In the genomic region with DNA sequence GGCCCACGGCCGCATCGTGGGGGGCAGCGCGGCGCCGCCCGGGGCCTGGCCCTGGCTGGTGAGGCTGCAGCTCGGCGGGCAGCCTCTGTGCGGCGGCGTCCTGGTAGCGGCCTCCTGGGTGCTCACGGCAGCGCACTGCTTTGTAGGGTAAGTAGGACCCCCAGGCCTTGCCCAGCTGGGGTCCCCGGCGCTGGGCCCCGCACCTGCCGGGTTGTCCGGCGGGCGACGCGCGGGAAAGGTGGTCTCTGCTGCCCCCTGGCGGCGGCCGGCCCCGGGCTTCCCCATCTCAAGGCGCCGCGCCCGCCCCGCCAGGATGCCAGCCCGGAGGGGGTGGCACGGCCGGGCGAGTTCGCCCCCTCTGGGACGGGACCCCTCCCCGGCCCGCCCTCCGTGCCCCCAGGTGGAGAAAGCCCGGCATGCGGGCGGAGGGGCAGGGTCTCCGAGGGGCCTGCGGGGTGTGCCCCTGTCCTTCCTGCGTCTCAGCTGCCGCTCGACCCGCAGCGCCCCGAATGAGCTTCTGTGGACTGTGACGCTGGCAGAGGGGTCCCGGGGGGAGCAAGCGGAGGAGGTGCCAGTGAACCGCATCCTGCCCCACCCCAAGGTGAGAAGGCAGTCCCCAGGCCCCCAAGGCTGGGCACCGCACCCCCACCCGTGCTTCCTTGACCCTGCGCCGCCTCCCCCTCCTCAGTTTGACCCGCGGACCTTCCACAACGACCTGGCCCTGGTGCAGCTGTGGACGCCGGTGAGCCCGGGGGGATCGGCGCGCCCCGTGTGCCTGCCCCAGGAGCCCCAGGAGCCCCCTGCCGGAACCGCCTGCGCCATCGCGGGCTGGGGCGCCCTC, we compare ENCODE assay signal across 8 cellular contexts. TPM values are rescaled to one million over a fixed set of nuclear protein-coding genes. Genes with fewer than 3 reads are reported as not detected.
A peak's percentile ranks its signal among the peaks of the same experiment; 100 is the strongest.
DNase-seq lines count a peak whose midpoint lies in the region; ATAC-seq, FAIRE-seq and TF ChIP-seq lines count a peak whose summit lies in the region.

No MANE protein-coding gene starts in this region.

- DNase-seq in AG04449 (ENCODE audit: low read depth, low spot score) (no peak), GM19239 (ENCODE audit: insufficient read length, low spot score) (peak; percentile 86), T-helper 22 cell (ENCODE audit: low read depth) (peak; percentile 23), GM12878 (ENCODE audit: low read depth, low spot score) (no peak), kidney epithelial cell (ENCODE audit: low read depth) (no peak), islet precursor cell (no peak), Ammon's horn (ENCODE audit: low spot score) (no peak)
- peak; percentile 49 to 76 for DNase-seq in stimulated activated CD4-positive, alpha-beta T cell treated with anti-CD3 and anti-CD28 coated beads, Interleukin-4, amount 100 ng/mL, for 4 hours

- H3K4me2 ChIP-seq in GM12878 (ENCODE audit: control insufficient read depth, insufficient read depth) = no peak overlapping the region

- peak; percentile 74 for TF ChIP-seq CTCF in AG04449 (IDR thresholded peaks at IDR 0.05; ENCODE audit: insufficient read depth, low read length, missing control alignments)
- peak; percentile 60 to 66 (median 64); a peak in 5 of 6 replicates for TF ChIP-seq CTCF in GM12878 (IDR thresholded peaks at IDR 0.05 in 2 of 3, conservative IDR thresholded peaks at IDR 0.05 in 1 of 3; ENCODE audit: control insufficient read depth in 2 of 3, extremely low read depth in 1 of 3, insufficient read depth in 1 of 3, low read depth in 3 of 3, low read length in 3 of 3)
- peak; percentile 24 for TF ChIP-seq CTCF in kidney epithelial cell (IDR thresholded peaks at IDR 0.05; ENCODE audit: insufficient read depth, low read length, poor library complexity, severe bottlenecking)

- WGBS in GM12878 (ENCODE audit: insufficient coverage, insufficient replicate concordance, low lambda C conversion rate, missing lambda C conversion rate) = 27% methylated on average over 50 of the region's 79 CpGs

- SMC1A ChIA-PET in GM12878 (lab: Charles Lee; ENCODE audit: uncharacterized antibody, unreplicated experiment) = no interaction called here

- no peaks in the 10 kb centered on the region for H3K9me3 ChIP-seq in GM12878 (replicated peaks; ENCODE audit: control insufficient read depth, insufficient read depth, low read length)

- POLR2A ChIA-PET in AG04449 (lab: Yijun Ruan, JAX) = no interaction called here
- POLR2A ChIA-PET in GM12878 (lab: Charles Lee) = no interaction called here

- peaks cover 3 to 6% of the 10 kb centered on the region in 2 experiments; a peak in 3 of 4 replicates for H3K27me3 ChIP-seq in GM12878 (replicated peaks in 1 of 2; ENCODE audit: control insufficient read depth in 2 of 2, insufficient read depth in 2 of 2, low read length in 1 of 2)
- peaks cover 77% of the 10 kb centered on the region for H3K27me3 ChIP-seq in kidney epithelial cell (ENCODE audit: control insufficient read depth, insufficient read depth, low read length)

- no peak overlapping the region for H2AFZ ChIP-seq in GM12878 (ENCODE audit: control insufficient read depth, low read depth, low read length)

- no peaks in the 10 kb centered on the region for H3K4me1 ChIP-seq in GM12878 (ENCODE audit: control insufficient read depth, insufficient read depth, low read length)

- intact Hi-C loops in GM12878 (cut with micrococcal nuclease; ENCODE audit: unreplicated experiment) = no loop called here

- peak; percentile 65 for TF ChIP-seq RAD21 in GM12878 (IDR thresholded peaks at IDR 0.05; ENCODE audit: insufficient read depth, low read depth, low read length)

- H3K36me3 ChIP-seq in GM12878 (ENCODE audit: control insufficient read depth in 2 of 2, insufficient read depth in 2 of 2, low read length in 1 of 2) = no peaks in the 10 kb centered on the region
- no peaks in the 10 kb centered on the region for H3K36me3 ChIP-seq in kidney epithelial cell (ENCODE audit: control insufficient read depth, insufficient read depth, low read length)

- H3K9ac ChIP-seq in GM12878 (ENCODE audit: control insufficient read depth, insufficient read depth, low read length) = no peak overlapping the region

- H3K4me3 ChIP-seq in AG04449 (ENCODE audit: low read depth, low read length) = no peak overlapping the region
- H3K4me3 ChIP-seq in GM12878 = no peak overlapping the region
- H3K4me3 ChIP-seq in kidney epithelial cell (ENCODE audit: low read depth, low read length) = no peak overlapping the region

- no peaks in the 10 kb centered on the region for H3K79me2 ChIP-seq in GM12878 (ENCODE audit: control insufficient read depth, insufficient read depth, low read length)

- TF ChIP-seq POLR2A in GM12878 (IDR thresholded peaks at IDR 0.05; ENCODE audit: low read depth, low read length) = no peak

- FAIRE-seq in GM19239 (lab: Jason Lieb, UNC) (no peak), GM12878 (lab: Jason Lieb, UNC) (no peak)

- in situ Hi-C loops in GM12878 (cut with MboI) = no loop called here

- H3K27ac ChIP-seq in GM12878 (ENCODE audit: control insufficient read depth, insufficient read depth) = no peak overlapping the region

- ATAC-seq in GM12878 = peak; percentile 86

- no peak for TF ChIP-seq EP300 in GM12878 (IDR thresholded peaks at IDR 0.05; ENCODE audit: borderline replicate concordance in 1 of 2, control insufficient read depth in 1 of 2, low read depth in 2 of 2, low read length in 2 of 2)

- CTCF ChIA-PET in AG04449 (lab: Yijun Ruan, JAX) = interaction anchor here (0.9 to 5.5 kb wide), 18 partner anchors 10 to 895 kb away, joined by 3 to 41 read pairs (median 6); partner anchors contain the start of genes EIF4E2 and TIGD1
- CTCF ChIA-PET in GM12878 (lab: Yijun Ruan, JAX) = interaction anchor here (1.2 kb wide), 1 partner anchor 10 kb away, joined by 3 read pairs; no protein-coding TSS in a partner anchor

- RAD21 ChIA-PET in GM12878 (lab: Charles Lee; ENCODE audit: unreplicated experiment) = no interaction called here

- H4K20me1 ChIP-seq in GM12878 (ENCODE audit: control insufficient read depth, insufficient read depth) = no peaks in the 10 kb centered on the region

- BruUV-seq in GM12878 (replicated peaks; lab: Mats Ljungman, UMichigan) = no TSS peak

RNA-seq across cellular contexts. Expression of gene PRSS56, which starts 2.0 kb away (rescaled TPM):
- total RNA-seq in GM12878 (2013; cell fraction: nucleolus; rRNA removed) = not detected in 2 replicates
- total RNA-seq in GM12878 (2014; rRNA removed) (not detected in 2 replicates), GM12878 (2014; rRNA removed; fragmentation: Illumina TruSeq; extraction: Trizol) (not detected in 2 replicates), GM12878 (2021) (not detected in 2 replicates), kidney epithelial cell (not detected in 2 replicates)
- polyA plus RNA-seq in GM12878 (2011; ENCODE audit: low read depth) = not detected
- polyA plus RNA-seq in GM12878 (2011; rRNA removed) (not detected in 2 replicates), GM12878 (2014; fragmentation: Illumina TruSeq; extraction: Trizol) (not detected in 2 replicates), GM12878 (2014; fragmentation: Nextera tagmentation; extraction: Ambion mirVana) (not detected), GM12878 (2014; rRNA removed) (not detected in 2 replicates), GM12878 (2016; fragmentation: Nextera tagmentation; extraction: Ambion mirVana) (not detected)
- polyA plus RNA-seq in GM12878 (2011; cell fraction: cytosol; rRNA removed) = not detected in 2 replicates
- polyA plus RNA-seq in GM12878 (2011; cell fraction: nucleus; rRNA removed) = not detected in 2 replicates
- not detected in 2 replicates for polyA plus RNA-seq in GM12878 (2012)
- not detected in 2 replicates for polyA minus RNA-seq in GM12878 (2011; rRNA and poly(A)+ RNA removed)
- not detected in 2 replicates for polyA minus RNA-seq in GM12878 (2011; cell fraction: cytosol; rRNA and poly(A)+ RNA removed)
- not detected in 2 replicates for polyA minus RNA-seq in GM12878 (2011; cell fraction: nucleus; rRNA and poly(A)+ RNA removed)

RNA-seq across cellular contexts. Expression of gene CHRND, which starts 3.7 kb away (rescaled TPM):
- total RNA-seq in GM12878 (2013; cell fraction: nucleolus; rRNA removed) = not detected in 2 replicates
- total RNA-seq in GM12878 (2014; rRNA removed) (not detected in 2 replicates), GM12878 (2014; rRNA removed; fragmentation: Illumina TruSeq; extraction: Trizol) (not detected in 2 replicates), GM12878 (2021) (not detected in 2 replicates), kidney epithelial cell (not detected in 2 replicates)
- not detected for polyA plus RNA-seq in GM12878 (2011; ENCODE audit: low read depth)
- polyA plus RNA-seq in GM12878 (2011; rRNA removed) (not detected in 2 replicates), GM12878 (2014; fragmentation: Illumina TruSeq; extraction: Trizol) (not detected in 2 replicates), GM12878 (2014; fragmentation: Nextera tagmentation; extraction: Ambion mirVana) (not detected), GM12878 (2014; rRNA removed) (not detected in 2 replicates), GM12878 (2016; fragmentation: Nextera tagmentation; extraction: Ambion mirVana) (not detected)
- not detected in 2 replicates for polyA plus RNA-seq in GM12878 (2011; cell fraction: cytosol; rRNA removed)
- polyA plus RNA-seq in GM12878 (2011; cell fraction: nucleus; rRNA removed) = not detected in 2 replicates
- not detected in 2 replicates for polyA plus RNA-seq in GM12878 (2012)
- polyA minus RNA-seq in GM12878 (2011; rRNA and poly(A)+ RNA removed) = not detected in 2 replicates
- not detected in 2 replicates for polyA minus RNA-seq in GM12878 (2011; cell fraction: cytosol; rRNA and poly(A)+ RNA removed)
- polyA minus RNA-seq in GM12878 (2011; cell fraction: nucleus; rRNA and poly(A)+ RNA removed) = not detected in 2 replicates

RNA-seq across cellular contexts. Expression of gene CHRNG, which starts 17.3 kb away (rescaled TPM):
- total RNA-seq in GM12878 (2013; cell fraction: nucleolus; rRNA removed) = not detected in 2 replicates
- total RNA-seq in GM12878 (2014; rRNA removed) = 0.05 TPM in 1 of 2 replicates, not detected in the other
- total RNA-seq in GM12878 (2014; rRNA removed; fragmentation: Illumina TruSeq; extraction: Trizol) = not detected in 2 replicates
- not detected in 2 replicates for total RNA-seq in GM12878 (2021)
- not detected for polyA plus RNA-seq in GM12878 (2011; ENCODE audit: low read depth)
- not detected in 2 replicates for polyA plus RNA-seq in GM12878 (2011; rRNA removed)
- polyA plus RNA-seq in GM12878 (2011; cell fraction: cytosol; rRNA removed) = not detected in 2 replicates
- not detected in 2 replicates for polyA plus RNA-seq in GM12878 (2011; cell fraction: nucleus; rRNA removed)
- 0.08 and 0.11 TPM in 2 replicates for polyA plus RNA-seq in GM12878 (2012)
- polyA plus RNA-seq in GM12878 (2014; fragmentation: Illumina TruSeq; extraction: Trizol) = not detected in 2 replicates
- polyA plus RNA-seq in GM12878 (2014; fragmentation: Nextera tagmentation; extraction: Ambion mirVana) = not detected
- not detected in 2 replicates for polyA plus RNA-seq in GM12878 (2014; rRNA removed)
- polyA plus RNA-seq in GM12878 (2016; fragmentation: Nextera tagmentation; extraction: Ambion mirVana) = under 1 TPM in 1 of 2 experiments, not detected in 1; 0.17 TPM
- not detected in 2 replicates for polyA minus RNA-seq in GM12878 (2011; rRNA and poly(A)+ RNA removed)
- polyA minus RNA-seq in GM12878 (2011; cell fraction: cytosol; rRNA and poly(A)+ RNA removed) = not detected in 2 replicates
- polyA minus RNA-seq in GM12878 (2011; cell fraction: nucleus; rRNA and poly(A)+ RNA removed) = not detected in 2 replicates
- total RNA-seq in kidney epithelial cell = not detected in 2 replicates

RNA-seq across cellular contexts. Expression of gene TIGD1, which starts 28.1 kb away (rescaled TPM):
- 55.5 and 58.6 TPM in 2 replicates for total RNA-seq in GM12878 (2013; cell fraction: nucleolus; rRNA removed)
- total RNA-seq in GM12878 (2014; rRNA removed) (5.9 and 7.4 TPM in 2 replicates), GM12878 (2014; rRNA removed; fragmentation: Illumina TruSeq; extraction: Trizol) (5.6 and 6.0 TPM in 2 replicates), GM12878 (2021) (4.6 and 5.3 TPM in 2 replicates), kidney epithelial cell (2.9 and 3.3 TPM in 2 replicates)
- 1.7 TPM for polyA plus RNA-seq in GM12878 (2011; ENCODE audit: low read depth)
- polyA plus RNA-seq in GM12878 (2011; rRNA removed) (4.2 and 5.7 TPM in 2 replicates), GM12878 (2014; fragmentation: Illumina TruSeq; extraction: Trizol) (5.2 and 6.6 TPM in 2 replicates), GM12878 (2014; fragmentation: Nextera tagmentation; extraction: Ambion mirVana) (1 to 10 TPM; 1.4 to 2.0 TPM), GM12878 (2014; rRNA removed) (5.6 and 5.9 TPM in 2 replicates), GM12878 (2016; fragmentation: Nextera tagmentation; extraction: Ambion mirVana) (1 to 10 TPM; 6.6 to 8.4 TPM)
- 1.9 TPM in 2 replicates for polyA plus RNA-seq in GM12878 (2011; cell fraction: cytosol; rRNA removed)
- polyA plus RNA-seq in GM12878 (2011; cell fraction: nucleus; rRNA removed) = 17.3 and 17.9 TPM in 2 replicates
- polyA plus RNA-seq in GM12878 (2012) = 1.6 and 2.5 TPM in 2 replicates
- 7.4 and 8.3 TPM in 2 replicates for polyA minus RNA-seq in GM12878 (2011; rRNA and poly(A)+ RNA removed)
- 0.80 and 1.6 TPM in 2 replicates for polyA minus RNA-seq in GM12878 (2011; cell fraction: cytosol; rRNA and poly(A)+ RNA removed)
- polyA minus RNA-seq in GM12878 (2011; cell fraction: nucleus; rRNA and poly(A)+ RNA removed) = 19.8 and 23.3 TPM in 2 replicates

RNA-seq across cellular contexts. Expression of gene EIF4E2, which starts 28.3 kb away (rescaled TPM):
- 55.8 and 68.4 TPM in 2 replicates for total RNA-seq in GM12878 (2013; cell fraction: nucleolus; rRNA removed)
- total RNA-seq in GM12878 (2014; rRNA removed) = 72.5 and 83.5 TPM in 2 replicates
- 103 and 130 TPM in 2 replicates for total RNA-seq in GM12878 (2014; rRNA removed; fragmentation: Illumina TruSeq; extraction: Trizol)
- 73.2 and 73.3 TPM in 2 replicates for total RNA-seq in GM12878 (2021)
- 60.1 TPM for polyA plus RNA-seq in GM12878 (2011; ENCODE audit: low read depth)
- polyA plus RNA-seq in GM12878 (2011; rRNA removed) = 49.2 and 56.1 TPM in 2 replicates
- 45.9 and 47.3 TPM in 2 replicates for polyA plus RNA-seq in GM12878 (2011; cell fraction: cytosol; rRNA removed)
- polyA plus RNA-seq in GM12878 (2011; cell fraction: nucleus; rRNA removed) = 47.7 and 53.0 TPM in 2 replicates
- polyA plus RNA-seq in GM12878 (2012) = 59.8 and 84.3 TPM in 2 replicates
- polyA plus RNA-seq in GM12878 (2014; fragmentation: Illumina TruSeq; extraction: Trizol) = 116 and 121 TPM in 2 replicates
- polyA plus RNA-seq in GM12878 (2014; fragmentation: Nextera tagmentation; extraction: Ambion mirVana) = 100 to 1,000 TPM; 100 to 158 TPM
- polyA plus RNA-seq in GM12878 (2014; rRNA removed) = 71.1 and 78.0 TPM in 2 replicates
- polyA plus RNA-seq in GM12878 (2016; fragmentation: Nextera tagmentation; extraction: Ambion mirVana) = 100 to 1,000 TPM; 119 to 135 TPM
- 27.3 TPM in 2 replicates for polyA minus RNA-seq in GM12878 (2011; rRNA and poly(A)+ RNA removed)
- polyA minus RNA-seq in GM12878 (2011; cell fraction: cytosol; rRNA and poly(A)+ RNA removed) = 11.5 and 16.1 TPM in 2 replicates
- 20.7 and 33.9 TPM in 2 replicates for polyA minus RNA-seq in GM12878 (2011; cell fraction: nucleus; rRNA and poly(A)+ RNA removed)
- 66.9 and 73.1 TPM in 2 replicates for total RNA-seq in kidney epithelial cell

Comparison
In these comparisons a context has a peak if more than half of its experiments do, and no peak if none do; other contexts are left out.
1. DNase-seq: peak in GM19239 (single experiment), T-helper 22 cell (single experiment) and stimulated activated CD4-positive, alpha-beta T cell treated with anti-CD3 and anti-CD28 coated beads, Interleukin-4, amount 100 ng/mL, for 4 hours (2 of 2); none in AG04449 (single experiment), GM12878 (single experiment), kidney epithelial cell (single experiment), islet precursor cell (single experiment) and Ammon's horn (single experiment).
2. CTCF ChIP-seq: peak in every context shown above with its lines; median percentile 74 in AG04449; 64 in GM12878; 24 in kidney epithelial cell.